ENCODE assay signal across 8 cellular contexts in genomic region chr2:231785822-231786176, GRCh38. TPM values are rescaled to one million over a fixed set of nuclear protein-coding genes. Genes with fewer than 3 reads are reported as not detected.
DNase-seq lines count a peak whose midpoint lies in the region; ATAC-seq, FAIRE-seq and TF ChIP-seq lines count a peak whose summit lies in the region.

No MANE protein-coding gene starts in this region.

- H3K36me3 ChIP-seq in cardiac muscle cell (no peaks in the 10 kb centered on the region), HepG2 (replicated peaks in 1 of 2; ENCODE audit: control insufficient read depth in 1 of 2, insufficient read depth in 2 of 2, low read length in 2 of 2) (peaks cover 2 to 13% of the 10 kb centered on the region in 2 experiments; a peak in 4 of 5 replicates), upper lobe of left lung (peaks cover 0 to 20% (median 4%) of the 10 kb centered on the region in 4 donors)

- peak overlapping the region; percentile 86 for H3K27ac ChIP-seq in cardiac muscle cell
- peak overlapping the region; percentile 76 for H3K27ac ChIP-seq in HepG2 (ENCODE audit: extremely low read length, insufficient read depth, low read length)
- peak overlapping the region in 3 of 4 donors; percentile 67 to 80 (median 71) for H3K27ac ChIP-seq in upper lobe of left lung

- ATAC-seq in Right ventricle myocardium superior (ENCODE audit: poor library complexity) (no peak), HepG2 (no peak), upper lobe of left lung (ENCODE audit: low FRiP score in 2 of 2) (no peak)

- H3K27me3 Mint-ChIP-seq in activated naive CD8-positive, alpha-beta T cell treated with anti-CD3 and anti-CD28 coated beads for 36 hours, result no peaks in the 10 kb centered on the region

- POLR2A ChIA-PET in HepG2 (lab: Yijun Ruan, JAX), result interaction anchor here (1.0 to 1.7 kb wide), 4 partner anchors 10 to 112 kb away, joined by 3 to 15 read pairs (median 4); partner anchors contain the start of gene PTMA

- H3K4me3 Mint-ChIP-seq in activated naive CD8-positive, alpha-beta T cell treated with anti-CD3 and anti-CD28 coated beads for 36 hours, result peak overlapping the region; percentile 95

- peaks cover 52% of the 10 kb centered on the region for H3K79me2 ChIP-seq in HepG2 (ENCODE audit: insufficient read depth, low read length)

- DNase-seq in cardiac muscle cell (ENCODE audit: low read depth in 1 of 2, low spot score in 1 of 2), result no peak
- DNase-seq in Right ventricle myocardium superior, result no peak
- DNase-seq in activated naive CD8-positive, alpha-beta T cell treated with anti-CD3 and anti-CD28 coated beads for 36 hours, result no peak
- DNase-seq in HepG2 (ENCODE audit: low spot score), result no peak
- no peak for DNase-seq in upper lobe of left lung
- DNase-seq in NCI-H2081 treated with DMSO at 0.1 percent for 48 hours (lab: John Stamatoyannopoulos, UW), result no peak
- DNase-seq in activated CD4-positive, CD25-positive, alpha-beta regulatory T cell (lab: John Stamatoyannopoulos, UW), result no peak
- DNase-seq in NCI-H1436 (lab: John Stamatoyannopoulos, UW), result no peak

- H3K36me3 Mint-ChIP-seq in activated naive CD8-positive, alpha-beta T cell treated with anti-CD3 and anti-CD28 coated beads for 36 hours, result peaks cover 7% of the 10 kb centered on the region

- intact Hi-C loops in Right ventricle myocardium superior (cut with DNase I), result no loop called here
- intact Hi-C loops in HepG2 (cut with micrococcal nuclease; ENCODE audit: unreplicated experiment), result loop anchor here (2.0 to 5.0 kb wide), 2 partner anchors 109 to 767 kb away; partner anchors contain the start of genes EIF4E2 and TIGD1

- no peak for TF ChIP-seq CTCF in cardiac muscle cell (IDR thresholded peaks at IDR 0.05; ENCODE audit: low read depth, low read length)
- TF ChIP-seq CTCF in HepG2 (CRISPR knock-in tag; IDR thresholded peaks at IDR 0.05), result no peak
- TF ChIP-seq CTCF in upper lobe of left lung (IDR thresholded peaks at IDR 0.05), result no peak

- no peak for TF ChIP-seq RAD21 in HepG2 (CRISPR knock-in tag; IDR thresholded peaks at IDR 0.05)

- H3K9me3 Mint-ChIP-seq in activated naive CD8-positive, alpha-beta T cell treated with anti-CD3 and anti-CD28 coated beads for 36 hours, result no peaks in the 10 kb centered on the region

- H3K4me2 ChIP-seq in HepG2 (ENCODE audit: low read depth, low read length), result peak overlapping the region; percentile 91

- CTCF ChIA-PET in HepG2 (lab: Yijun Ruan, JAX; ENCODE audit: low intra/inter-chr PET ratio, low total read pairs), result no interaction called here

- FAIRE-seq in HepG2 (lab: Jason Lieb, UNC), result no peak

- BruUV-seq in HepG2 (replicated peaks; lab: Mats Ljungman, UMichigan), result TSS peak; percentile 98

- H3K4me1 ChIP-seq in cardiac muscle cell (ENCODE audit: low read depth) (peaks cover 11% of the 10 kb centered on the region), HepG2 (ENCODE audit: insufficient read depth, low read length) (peaks cover 62% of the 10 kb centered on the region), upper lobe of left lung (peaks cover 29 to 53% (median 40%) of the 10 kb centered on the region in 4 donors)

- peaks cover 52% of the 10 kb centered on the region for H3K4me1 Mint-ChIP-seq in activated naive CD8-positive, alpha-beta T cell treated with anti-CD3 and anti-CD28 coated beads for 36 hours

- peak overlapping the region; percentile 73 for H2AFZ ChIP-seq in HepG2 (ENCODE audit: low read length)

- no peaks in the 10 kb centered on the region for H4K20me1 ChIP-seq in HepG2 (ENCODE audit: insufficient read depth, low read length)

- peak overlapping the region; percentile 84 for H3K27ac Mint-ChIP-seq in activated naive CD8-positive, alpha-beta T cell treated with anti-CD3 and anti-CD28 coated beads for 36 hours

- peak overlapping the region; percentile 83 for H3K9ac ChIP-seq in HepG2 (ENCODE audit: insufficient read depth, low read depth, low read length)

- H3K4me3 ChIP-seq in cardiac muscle cell (peak overlapping the region; percentile 68), HepG2 (replicated peaks in 1 of 3; ENCODE audit: insufficient read depth in 1 of 3, low read depth in 2 of 3, low read length in 3 of 3) (peak overlapping the region; percentile 84 to 96 (median 94)), upper lobe of left lung (peak overlapping the region; percentile 76 to 98 (median 96))

- TF ChIP-seq POLR2A in HepG2 (IDR thresholded peaks at IDR 0.05; ENCODE audit: insufficient read depth in 1 of 2, low read depth in 2 of 2, low read length in 2 of 2), result no peak
- TF ChIP-seq POLR2A in upper lobe of left lung (IDR thresholded peaks at IDR 0.05), result no peak

- WGBS in HepG2 (ENCODE audit: low lambda C conversion rate), result 24% methylated on average over 6 of the region's 6 CpGs
- WGBS in upper lobe of left lung, 2 donors, result 45 to 51% methylated on average over 6 of the region's 6 CpGs

- H3K27me3 ChIP-seq in cardiac muscle cell (no peaks in the 10 kb centered on the region), HepG2 (ENCODE audit: control insufficient read depth in 1 of 2, insufficient read depth in 2 of 2, low read length in 2 of 2) (no peaks in the 10 kb centered on the region; a peak in 1 of 5 replicates), upper lobe of left lung (no peaks in the 10 kb centered on the region)

- in situ Hi-C loops in HepG2 (cut with HindIII; ENCODE audit: extremely low pct_ligation_motif_present, low pct_unique_long_range_greater_than_20kb), result no loop called here

- H3K9me3 ChIP-seq in cardiac muscle cell (ENCODE audit: low read depth) (no peaks in the 10 kb centered on the region), HepG2 (ENCODE audit: low read length) (no peaks in the 10 kb centered on the region), upper lobe of left lung (no peaks in the 10 kb centered on the region)

- TF ChIP-seq EP300 in HepG2 (IDR thresholded peaks at IDR 0.05; ENCODE audit: low read depth in 2 of 2, low read length in 2 of 2) (no peak), HepG2 (CRISPR knock-in tag; IDR thresholded peaks at IDR 0.05; ENCODE audit: borderline replicate concordance) (no peak), upper lobe of left lung (IDR thresholded peaks at IDR 0.05) (no peak)

RNA-seq across cellular contexts. Expression of gene COPS7B, which starts 0.4 kb away (rescaled TPM):
- total RNA-seq in cardiac muscle cell (29.7 and 44.5 TPM in 2 replicates), Right ventricle myocardium superior (20.0 TPM), HepG2 (2016; rRNA removed; fragmentation: Illumina TruSeq; extraction: Trizol) (29.6 and 30.6 TPM in 2 replicates), upper lobe of left lung (10 to 100 TPM; 23.1 to 91.1 (median 28.2) TPM)
- polyA plus RNA-seq in cardiac muscle cell (57.6 and 68.0 TPM in 2 replicates), HepG2 (2011; rRNA removed) (62.0 and 62.7 TPM in 2 replicates)
- total RNA-seq in activated naive CD8-positive, alpha-beta T cell treated with anti-CD3 and anti-CD28 coated beads for 36 hours, result 10 to 100 TPM; 50.2 to 55.2 TPM
- total RNA-seq in HepG2 (2016; cell fraction: cytosol; rRNA removed; fragmentation: Illumina TruSeq; extraction: Trizol; ENCODE audit: low read depth), result 8.2 and 10.8 TPM in 2 replicates
- 25.8 and 30.4 TPM in 2 replicates for total RNA-seq in HepG2 (2016; cell fraction: insoluble cytoplasmic fraction; rRNA removed; fragmentation: Illumina TruSeq; extraction: Trizol)
- 26.0 and 26.7 TPM in 2 replicates for total RNA-seq in HepG2 (2016; cell fraction: membrane; rRNA removed; fragmentation: Illumina TruSeq; extraction: Trizol)
- 26.3 and 29.8 TPM in 2 replicates for total RNA-seq in HepG2 (2016; cell fraction: nucleus; rRNA removed; fragmentation: Illumina TruSeq; extraction: Trizol)
- polyA plus RNA-seq in HepG2 (2011; cell fraction: cytosol; rRNA removed), result 37.7 and 44.7 TPM in 2 replicates
- polyA plus RNA-seq in HepG2 (2011; cell fraction: nucleus; rRNA removed), result 112 and 113 TPM in 2 replicates
- 38.0 and 40.1 TPM in 2 replicates for polyA plus RNA-seq in HepG2 (2012)
- 16.6 and 22.8 TPM in 2 replicates for polyA plus RNA-seq in HepG2 (2016; cell fraction: cytosol; fragmentation: Illumina TruSeq; extraction: Trizol; ENCODE audit: low read depth)
- 54.5 and 68.8 TPM in 2 replicates for polyA plus RNA-seq in HepG2 (2016; cell fraction: insoluble cytoplasmic fraction; fragmentation: Illumina TruSeq; extraction: Trizol; ENCODE audit: low read depth)
- 39.5 TPM in 2 replicates for polyA plus RNA-seq in HepG2 (2016; cell fraction: membrane; fragmentation: Illumina TruSeq; extraction: Trizol; ENCODE audit: low read depth)
- polyA plus RNA-seq in HepG2 (2016; cell fraction: nucleus; fragmentation: Illumina TruSeq; extraction: Trizol; ENCODE audit: insufficient read depth, low read depth), result 78.7 and 82.0 TPM in 2 replicates
- 28.5 and 45.4 TPM in 2 replicates for polyA minus RNA-seq in HepG2 (2011; rRNA and poly(A)+ RNA removed; ENCODE audit: low replicate concordance)
- 16.2 and 17.6 TPM in 2 replicates for polyA minus RNA-seq in HepG2 (2011; cell fraction: cytosol; rRNA and poly(A)+ RNA removed)
- polyA minus RNA-seq in HepG2 (2011; cell fraction: nucleus; rRNA and poly(A)+ RNA removed), result 49.6 and 57.6 TPM in 2 replicates

RNA-seq across cellular contexts. Expression of gene PDE6D, which starts 4.7 kb away (rescaled TPM):
- total RNA-seq in cardiac muscle cell (47.3 and 59.4 TPM in 2 replicates), Right ventricle myocardium superior (14.7 TPM), HepG2 (2016; rRNA removed; fragmentation: Illumina TruSeq; extraction: Trizol) (14.1 and 22.6 TPM in 2 replicates), upper lobe of left lung (10 to 100 TPM; 10.5 to 22.8 (median 17.4) TPM)
- polyA plus RNA-seq in cardiac muscle cell (53.5 and 64.8 TPM in 2 replicates), HepG2 (2011; rRNA removed) (20.5 and 23.2 TPM in 2 replicates)
- total RNA-seq in activated naive CD8-positive, alpha-beta T cell treated with anti-CD3 and anti-CD28 coated beads for 36 hours, result 10 to 100 TPM; 23.6 to 26.4 TPM
- total RNA-seq in HepG2 (2016; cell fraction: cytosol; rRNA removed; fragmentation: Illumina TruSeq; extraction: Trizol; ENCODE audit: low read depth), result 10.3 and 11.8 TPM in 2 replicates
- 15.5 and 20.5 TPM in 2 replicates for total RNA-seq in HepG2 (2016; cell fraction: insoluble cytoplasmic fraction; rRNA removed; fragmentation: Illumina TruSeq; extraction: Trizol)
- total RNA-seq in HepG2 (2016; cell fraction: membrane; rRNA removed; fragmentation: Illumina TruSeq; extraction: Trizol), result 15.5 and 19.5 TPM in 2 replicates
- 9.9 and 10.3 TPM in 2 replicates for total RNA-seq in HepG2 (2016; cell fraction: nucleus; rRNA removed; fragmentation: Illumina TruSeq; extraction: Trizol)
- 18.3 and 22.7 TPM in 2 replicates for polyA plus RNA-seq in HepG2 (2011; cell fraction: cytosol; rRNA removed)
- 5.1 and 6.7 TPM in 2 replicates for polyA plus RNA-seq in HepG2 (2011; cell fraction: nucleus; rRNA removed)
- polyA plus RNA-seq in HepG2 (2012), result 8.4 and 12.4 TPM in 2 replicates
- 15.0 and 20.7 TPM in 2 replicates for polyA plus RNA-seq in HepG2 (2016; cell fraction: cytosol; fragmentation: Illumina TruSeq; extraction: Trizol; ENCODE audit: low read depth)
- 30.1 TPM in 2 replicates for polyA plus RNA-seq in HepG2 (2016; cell fraction: insoluble cytoplasmic fraction; fragmentation: Illumina TruSeq; extraction: Trizol; ENCODE audit: low read depth)
- 19.2 and 24.9 TPM in 2 replicates for polyA plus RNA-seq in HepG2 (2016; cell fraction: membrane; fragmentation: Illumina TruSeq; extraction: Trizol; ENCODE audit: low read depth)
- 12.1 and 13.8 TPM in 2 replicates for polyA plus RNA-seq in HepG2 (2016; cell fraction: nucleus; fragmentation: Illumina TruSeq; extraction: Trizol; ENCODE audit: insufficient read depth, low read depth)
- polyA minus RNA-seq in HepG2 (2011; rRNA and poly(A)+ RNA removed; ENCODE audit: low replicate concordance), result 9.3 and 18.2 TPM in 2 replicates
- polyA minus RNA-seq in HepG2 (2011; cell fraction: cytosol; rRNA and poly(A)+ RNA removed), result 4.9 and 6.9 TPM in 2 replicates
- 7.1 and 8.6 TPM in 2 replicates for polyA minus RNA-seq in HepG2 (2011; cell fraction: nucleus; rRNA and poly(A)+ RNA removed)
